ENCODE assay signal across 20 cellular contexts in genomic region chr1:195105773-195106172, GRCh38.
"Had no signal": no experiment of that assay in that cellular context is flagged by ENCODE, and none has a peak within 500 bp of the region (broad histone marks: within the 10 kb centered on the region; RNA-seq: fewer than 3 reads in every experiment).

No MANE protein-coding gene starts in this region.

- H3K9me3 ChIP-seq: pancreas, prostate gland, thoracic aorta, upper lobe of right lung had no signal

- H3K27me3 ChIP-seq: pancreas, spleen, suprapubic skin, tibial artery, upper lobe of right lung had no signal

- H3K4me3 ChIP-seq: left ventricle myocardium inferior, pancreas, prostate gland, skin epidermis, spleen, suprapubic skin, thoracic aorta, tibial artery, upper lobe of right lung had no signal

- FAIRE-seq: pancreas, urothelium cell line had no signal

- DNase-seq: islet precursor cell; left ventricle myocardium inferior; nucleus accumbens; pancreas; posterior cingulate gyrus; retina; right cardiac atrium; spleen; stimulated activated CD4-positive, alpha-beta T cell treated with anti-CD3 and anti-CD28 coated beads, Interleukin-4, amount 100 ng/mL, for 24 hours; stimulated activated naive CD4-positive, alpha-beta T cell; tibial artery; trophoblast cell; upper lobe of right lung had no signal

- H3K4me1 ChIP-seq: left ventricle myocardium inferior, pancreas, prostate gland, spleen, suprapubic skin, tibial artery, upper lobe of right lung had no signal

- H3K36me3 ChIP-seq: left ventricle myocardium inferior, pancreas, prostate gland, spleen, suprapubic skin, thoracic aorta, tibial artery, upper lobe of right lung had no signal

- H3K27ac ChIP-seq: left ventricle myocardium inferior, pancreas, prostate gland, skin epidermis, spleen, suprapubic skin, thoracic aorta, tibial artery, upper lobe of right lung had no signal

- ATAC-seq: naive thymus-derived CD8-positive, alpha-beta T cell; pancreas; right cardiac atrium; sciatic nerve; upper lobe of right lung had no signal
